ENCODE assay signal across 8 cellular contexts in the genomic region with DNA sequence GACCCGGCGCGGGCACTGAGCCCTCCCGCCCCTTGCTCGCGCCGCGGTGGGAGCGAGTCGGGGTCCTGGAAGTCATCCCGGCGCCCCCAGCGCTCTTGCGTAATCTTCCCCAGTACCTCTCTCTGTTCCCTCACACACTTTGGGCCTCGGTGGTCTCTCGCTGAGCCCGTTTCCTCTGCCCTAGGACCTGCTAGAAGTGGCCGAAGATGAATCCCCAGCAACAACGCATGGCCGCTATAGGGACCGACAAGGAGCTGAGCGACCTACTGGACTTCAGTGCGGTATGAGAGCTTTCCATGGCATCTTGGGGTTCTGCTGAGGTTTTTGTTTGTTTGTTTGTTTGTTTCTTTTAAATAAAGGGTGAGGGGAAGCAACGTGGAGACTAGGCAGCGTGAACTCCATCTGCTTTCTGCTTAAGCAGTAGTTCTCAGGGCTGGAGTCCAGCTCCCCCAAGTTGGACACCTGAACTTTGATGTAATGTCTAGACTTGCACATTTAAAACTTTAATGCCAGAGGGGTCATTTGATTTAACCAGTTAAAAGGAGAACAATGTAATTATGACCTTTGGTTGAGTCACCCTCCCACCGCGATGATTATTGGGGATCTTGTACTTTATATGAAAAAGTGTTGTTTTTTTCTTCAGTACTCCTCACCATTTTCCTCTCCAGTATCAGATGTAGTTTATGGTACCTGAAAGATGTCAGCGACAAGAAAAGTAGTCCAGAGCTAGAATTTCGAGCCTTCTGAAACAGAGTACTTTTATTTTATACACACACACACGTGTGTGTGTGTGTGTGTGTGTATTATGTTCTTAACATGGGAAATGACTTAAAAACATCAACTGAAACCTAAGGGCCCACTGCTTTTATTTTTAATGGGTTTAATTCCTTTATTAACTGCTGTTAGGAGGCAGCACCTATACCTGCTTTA. TPM values are rescaled to one million over a fixed set of nuclear protein-coding genes. Genes with fewer than 3 reads are reported as not detected.
DNase-seq lines count a peak whose midpoint lies in the region; ATAC-seq and TF ChIP-seq lines count a peak whose summit lies in the region.

No MANE protein-coding gene starts in this region.

- H3K4me3 Mint-ChIP-seq in activated T-cell treated with anti-CD3 and anti-CD28 coated beads, Interleukin-2, amount 50 U/mL, for 72 hours, result peak overlapping the region; percentile 93 to 99
- peak overlapping the region; percentile 98 for H3K4me3 Mint-ChIP-seq in neural progenitor cell

- peak overlapping the region; percentile 95 for H3K9ac ChIP-seq in neural progenitor cell

- peak overlapping the region; percentile 91 for H3K4me2 ChIP-seq in neural progenitor cell

- peak overlapping the region; percentile 98 for H3K4me3 ChIP-seq in GM08714 (ENCODE audit: low read length)
- H3K4me3 ChIP-seq in H7 (ENCODE audit: insufficient read depth, low read depth, low read length), result peak overlapping the region; percentile 90
- H3K4me3 ChIP-seq in fibroblast of pulmonary artery (replicated peaks; ENCODE audit: low read depth, low read length), result peak overlapping the region; percentile 75
- peak overlapping the region; percentile 96 for H3K4me3 ChIP-seq in neural progenitor cell

- peaks cover 4 to 21% of the 10 kb centered on the region in 2 donors for H3K36me3 Mint-ChIP-seq in activated T-cell treated with anti-CD3 and anti-CD28 coated beads, Interleukin-2, amount 50 U/mL, for 72 hours (ENCODE audit: insufficient read depth in 2 of 2)
- peaks cover 39% of the 10 kb centered on the region for H3K36me3 Mint-ChIP-seq in neural progenitor cell

- H3K27me3 Mint-ChIP-seq in activated T-cell treated with anti-CD3 and anti-CD28 coated beads, Interleukin-2, amount 50 U/mL, for 72 hours (ENCODE audit: low read depth), result no peaks in the 10 kb centered on the region
- peaks cover 2% of the 10 kb centered on the region for H3K27me3 Mint-ChIP-seq in neural progenitor cell (ENCODE audit: insufficient read depth, low read depth)

- H3F3A ChIP-seq in neural progenitor cell (ENCODE audit: low read depth), result peaks cover 10% of the 10 kb centered on the region

- TF ChIP-seq CTCF in fibroblast of pulmonary artery (IDR thresholded peaks at IDR 0.05; ENCODE audit: low read length, missing control alignments) (no peak), neural progenitor cell (IDR thresholded peaks at IDR 0.05) (no peak)

- peaks cover 36% of the 10 kb centered on the region for H3K4me1 Mint-ChIP-seq in activated T-cell treated with anti-CD3 and anti-CD28 coated beads, Interleukin-2, amount 50 U/mL, for 72 hours (ENCODE audit: low read depth)
- H3K4me1 Mint-ChIP-seq in neural progenitor cell, result peaks cover 33% of the 10 kb centered on the region

- H3K27ac Mint-ChIP-seq in activated T-cell treated with anti-CD3 and anti-CD28 coated beads, Interleukin-2, amount 50 U/mL, for 72 hours, result peak overlapping the region; percentile 98
- H3K27ac Mint-ChIP-seq in neural progenitor cell, result peak overlapping the region; percentile 99

- peak overlapping the region; percentile 75 for H2AFZ ChIP-seq in neural progenitor cell (replicated peaks)

- H3K4me1 ChIP-seq in neural progenitor cell, result peaks cover 39% of the 10 kb centered on the region

- peak in 1 of 2 donors; percentile 4 for ATAC-seq in activated T-cell treated with anti-CD3 and anti-CD28 coated beads, Interleukin-2, amount 50 U/mL, for 72 hours (replicated peaks in 1 of 2)

- peaks cover 47% of the 10 kb centered on the region for H4K20me1 ChIP-seq in neural progenitor cell (ENCODE audit: low read depth)

- peaks cover 0 to 1% of the 10 kb centered on the region in 2 donors for H3K9me3 Mint-ChIP-seq in activated T-cell treated with anti-CD3 and anti-CD28 coated beads, Interleukin-2, amount 50 U/mL, for 72 hours
- H3K9me3 Mint-ChIP-seq in neural progenitor cell, result peaks cover 17% of the 10 kb centered on the region

- H3K36me3 ChIP-seq in H7 (replicated peaks; ENCODE audit: control insufficient read depth, insufficient read depth, low read length), result no peaks in the 10 kb centered on the region; the same call in 1 of the 2 replicates
- H3K36me3 ChIP-seq in neural progenitor cell, result peaks cover 19% of the 10 kb centered on the region

- H3K79me2 ChIP-seq in neural progenitor cell (ENCODE audit: low read depth), result peaks cover 70% of the 10 kb centered on the region

- H3K9me3 ChIP-seq in neural progenitor cell (ENCODE audit: low read depth), result no peaks in the 10 kb centered on the region

- H3K27ac ChIP-seq in neural progenitor cell, result peak overlapping the region; percentile 93

- H3K27me3 ChIP-seq in H7 (ENCODE audit: control insufficient read depth, insufficient read depth, low read length) (no peaks in the 10 kb centered on the region), neural progenitor cell (no peaks in the 10 kb centered on the region)

- DNase-seq in H7, result no peak
- peak; percentile 39 for DNase-seq in NCI-H146 treated with DMSO at 0.1 percent for 48 hours (lab: John Stamatoyannopoulos, UW; ENCODE audit: unreplicated experiment)
- peak in 1 of 2 donors; percentile 19 for DNase-seq in activated T-cell treated with anti-CD3 and anti-CD28 coated beads, Interleukin-2, amount 50 U/mL, for 72 hours
- DNase-seq in fibroblast of pulmonary artery (ENCODE audit: low read depth), result peak; percentile 40
- peak; percentile 67 for DNase-seq in neural progenitor cell (ENCODE audit: low spot score)
- DNase-seq in NCI-H1048 (lab: John Stamatoyannopoulos, UW), result no peak
- no peak for DNase-seq in globus pallidus (ENCODE audit: low spot score)

RNA-seq across cellular contexts. Expression of a gene that starts 1.5 kb away (rescaled TPM):
- 54.5 and 91.7 TPM in 2 replicates for total RNA-seq in H7 (2014; rRNA removed; shearing (Covaris generic))
- 100 to 1,000 TPM in 1 of 2 donors, 10 to 100 TPM in 1; 93.0 to 108 TPM for total RNA-seq in activated T-cell treated with anti-CD3 and anti-CD28 coated beads, Interleukin-2, amount 50 U/mL, for 72 hours
- 130 and 149 TPM in 2 replicates for total RNA-seq in neural progenitor cell (ENCODE audit: low replicate concordance)

Comparison
In these comparisons a context has a peak if more than half of its experiments do, and no peak if none do; other contexts are left out.
1. DNase-seq: peak in NCI-H146 treated with DMSO at 0.1 percent for 48 hours (single experiment), fibroblast of pulmonary artery (single experiment) and neural progenitor cell (single experiment); none in H7 (single experiment), NCI-H1048 (single experiment) and globus pallidus (single experiment).
2. Peak in every context shown above with its lines, with median percentiles within 50 percentile points of each other: H3K4me3 ChIP-seq.